In the genomic region with DNA sequence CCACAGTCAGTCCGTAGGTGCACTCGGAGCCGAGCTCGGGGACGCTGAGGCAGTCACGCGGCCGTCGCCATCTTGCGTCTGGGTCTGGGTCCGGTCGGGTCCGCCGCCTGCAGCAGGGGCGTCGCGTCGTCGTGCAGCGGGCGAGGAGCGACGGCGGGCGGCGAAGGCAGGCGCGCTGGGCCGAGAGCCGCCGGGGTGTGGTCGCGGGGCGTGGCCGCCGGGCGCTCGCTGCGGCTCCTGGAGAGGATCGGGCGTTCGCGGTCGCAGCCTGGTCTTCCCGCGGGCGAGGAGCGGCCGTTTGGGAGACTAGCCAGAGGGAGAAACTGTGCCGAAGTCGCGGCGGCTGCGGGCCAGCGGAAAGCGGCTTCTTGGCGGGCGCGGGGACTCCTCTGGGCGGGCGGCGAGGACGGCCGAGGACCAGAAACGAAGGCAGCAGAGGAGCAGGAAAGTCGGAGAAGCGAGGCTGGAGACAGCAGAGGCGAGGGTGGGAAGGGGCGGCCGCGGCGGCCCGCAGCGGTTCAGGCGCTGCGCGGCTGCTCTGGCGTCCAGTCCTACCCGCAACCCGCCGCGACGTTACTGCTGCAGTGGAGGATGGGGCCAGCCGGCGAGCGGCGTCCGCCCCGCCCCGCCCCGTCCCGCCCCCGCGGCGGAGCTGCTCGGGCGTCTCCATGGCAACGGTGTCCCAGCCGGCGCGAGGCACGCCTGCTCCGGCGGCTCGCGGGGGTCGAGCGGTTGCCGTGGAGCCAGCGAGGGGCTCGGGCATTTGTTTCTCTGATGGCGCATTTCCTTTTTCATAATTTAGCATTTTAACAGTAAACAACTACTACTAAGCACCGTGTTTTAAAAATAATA, we compare ENCODE assay signal across 1 cellular context.
TF ChIP-seq lines count a peak whose summit lies in the region.

A gene with protein sequence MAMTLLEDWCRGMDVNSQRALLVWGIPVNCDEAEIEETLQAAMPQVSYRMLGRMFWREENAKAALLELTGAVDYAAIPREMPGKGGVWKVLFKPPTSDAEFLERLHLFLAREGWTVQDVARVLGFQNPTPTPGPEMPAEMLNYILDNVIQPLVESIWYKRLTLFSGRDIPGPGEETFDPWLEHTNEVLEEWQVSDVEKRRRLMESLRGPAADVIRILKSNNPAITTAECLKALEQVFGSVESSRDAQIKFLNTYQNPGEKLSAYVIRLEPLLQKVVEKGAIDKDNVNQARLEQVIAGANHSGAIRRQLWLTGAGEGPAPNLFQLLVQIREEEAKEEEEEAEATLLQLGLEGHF (minus strand): TSS at position 581 of the 852 bp plus-strand sequence. CDS start 745 bp downstream, outside the sequence.

TF ChIP-seq in HepG2, 621 proteins besides CTCF, POLR2A, EP300 and RAD21 (continued from another document and continues in another):
- TF ChIP-seq, protein P1, sequence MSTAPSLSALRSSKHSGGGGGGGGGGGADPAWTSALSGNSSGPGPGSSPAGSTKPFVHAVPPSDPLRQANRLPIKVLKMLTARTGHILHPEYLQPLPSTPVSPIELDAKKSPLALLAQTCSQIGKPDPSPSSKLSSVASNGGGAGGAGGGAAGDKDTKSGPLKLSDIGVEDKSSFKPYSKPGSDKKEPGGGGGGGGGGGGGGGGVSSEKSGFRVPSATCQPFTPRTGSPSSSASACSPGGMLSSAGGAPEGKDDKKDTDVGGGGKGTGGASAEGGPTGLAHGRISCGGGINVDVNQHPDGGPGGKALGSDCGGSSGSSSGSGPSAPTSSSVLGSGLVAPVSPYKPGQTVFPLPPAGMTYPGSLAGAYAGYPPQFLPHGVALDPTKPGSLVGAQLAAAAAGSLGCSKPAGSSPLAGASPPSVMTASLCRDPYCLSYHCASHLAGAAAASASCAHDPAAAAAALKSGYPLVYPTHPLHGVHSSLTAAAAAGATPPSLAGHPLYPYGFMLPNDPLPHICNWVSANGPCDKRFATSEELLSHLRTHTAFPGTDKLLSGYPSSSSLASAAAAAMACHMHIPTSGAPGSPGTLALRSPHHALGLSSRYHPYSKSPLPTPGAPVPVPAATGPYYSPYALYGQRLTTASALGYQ (CRISPR knock-in tag; IDR thresholded peaks at IDR 0.05): no peak
- TF ChIP-seq, protein P2, sequence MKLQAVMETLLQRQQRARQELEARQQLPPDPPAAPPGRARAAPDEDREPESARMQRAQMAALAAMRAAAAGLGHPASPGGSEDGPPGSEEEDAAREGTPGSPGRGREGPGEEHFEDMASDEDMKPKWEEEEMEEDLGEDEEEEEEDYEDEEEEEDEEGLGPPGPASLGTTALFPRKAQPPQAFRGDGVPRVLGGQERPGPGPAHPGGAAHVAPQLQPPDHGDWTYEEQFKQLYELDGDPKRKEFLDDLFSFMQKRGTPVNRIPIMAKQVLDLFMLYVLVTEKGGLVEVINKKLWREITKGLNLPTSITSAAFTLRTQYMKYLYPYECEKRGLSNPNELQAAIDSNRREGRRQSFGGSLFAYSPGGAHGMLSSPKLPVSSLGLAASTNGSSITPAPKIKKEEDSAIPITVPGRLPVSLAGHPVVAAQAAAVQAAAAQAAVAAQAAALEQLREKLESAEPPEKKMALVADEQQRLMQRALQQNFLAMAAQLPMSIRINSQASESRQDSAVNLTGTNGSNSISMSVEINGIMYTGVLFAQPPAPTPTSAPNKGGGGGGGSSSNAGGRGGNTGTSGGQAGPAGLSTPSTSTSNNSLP (IDR thresholded peaks at IDR 0.05; ENCODE audit: low read depth, low read length): no peak
- no peak for TF ChIP-seq ZNF562 (CRISPR knock-in tag; IDR thresholded peaks at IDR 0.05; ENCODE audit: borderline replicate concordance)
- no peak for TF ChIP-seq SIN3B (IDR thresholded peaks at IDR 0.05; ENCODE audit: low read length)
- TF ChIP-seq ZNF224 (CRISPR knock-in tag; IDR thresholded peaks at IDR 0.05): no peak
- 0 out of 2 replicates have a peak, but pooled peaks have one; percentile 51 for TF ChIP-seq ZNF780A (CRISPR knock-in tag; IDR thresholded peaks at IDR 0.05)
- peak; percentile 85; the same call in 1 of the 2 replicates for TF ChIP-seq TMF1 (CRISPR knock-in tag; IDR thresholded peaks at IDR 0.05; ENCODE audit: low read depth)
- TF ChIP-seq, protein P3, sequence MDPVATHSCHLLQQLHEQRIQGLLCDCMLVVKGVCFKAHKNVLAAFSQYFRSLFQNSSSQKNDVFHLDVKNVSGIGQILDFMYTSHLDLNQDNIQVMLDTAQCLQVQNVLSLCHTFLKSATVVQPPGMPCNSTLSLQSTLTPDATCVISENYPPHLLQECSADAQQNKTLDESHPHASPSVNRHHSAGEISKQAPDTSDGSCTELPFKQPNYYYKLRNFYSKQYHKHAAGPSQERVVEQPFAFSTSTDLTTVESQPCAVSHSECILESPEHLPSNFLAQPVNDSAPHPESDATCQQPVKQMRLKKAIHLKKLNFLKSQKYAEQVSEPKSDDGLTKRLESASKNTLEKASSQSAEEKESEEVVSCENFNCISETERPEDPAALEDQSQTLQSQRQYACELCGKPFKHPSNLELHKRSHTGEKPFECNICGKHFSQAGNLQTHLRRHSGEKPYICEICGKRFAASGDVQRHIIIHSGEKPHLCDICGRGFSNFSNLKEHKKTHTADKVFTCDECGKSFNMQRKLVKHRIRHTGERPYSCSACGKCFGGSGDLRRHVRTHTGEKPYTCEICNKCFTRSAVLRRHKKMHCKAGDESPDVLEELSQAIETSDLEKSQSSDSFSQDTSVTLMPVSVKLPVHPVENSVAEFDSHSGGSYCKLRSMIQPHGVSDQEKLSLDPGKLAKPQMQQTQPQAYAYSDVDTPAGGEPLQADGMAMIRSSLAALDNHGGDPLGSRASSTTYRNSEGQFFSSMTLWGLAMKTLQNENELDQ (CRISPR knock-in tag; IDR thresholded peaks at IDR 0.05; ENCODE audit: borderline replicate concordance): no peak
- TF ChIP-seq, protein P4, sequence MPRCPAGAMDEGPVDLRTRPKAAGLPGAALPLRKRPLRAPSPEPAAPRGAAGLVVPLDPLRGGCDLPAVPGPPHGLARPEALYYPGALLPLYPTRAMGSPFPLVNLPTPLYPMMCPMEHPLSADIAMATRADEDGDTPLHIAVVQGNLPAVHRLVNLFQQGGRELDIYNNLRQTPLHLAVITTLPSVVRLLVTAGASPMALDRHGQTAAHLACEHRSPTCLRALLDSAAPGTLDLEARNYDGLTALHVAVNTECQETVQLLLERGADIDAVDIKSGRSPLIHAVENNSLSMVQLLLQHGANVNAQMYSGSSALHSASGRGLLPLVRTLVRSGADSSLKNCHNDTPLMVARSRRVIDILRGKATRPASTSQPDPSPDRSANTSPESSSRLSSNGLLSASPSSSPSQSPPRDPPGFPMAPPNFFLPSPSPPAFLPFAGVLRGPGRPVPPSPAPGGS (CRISPR knock-in tag; IDR thresholded peaks at IDR 0.05): peak; percentile 94
- TF ChIP-seq, protein P5, sequence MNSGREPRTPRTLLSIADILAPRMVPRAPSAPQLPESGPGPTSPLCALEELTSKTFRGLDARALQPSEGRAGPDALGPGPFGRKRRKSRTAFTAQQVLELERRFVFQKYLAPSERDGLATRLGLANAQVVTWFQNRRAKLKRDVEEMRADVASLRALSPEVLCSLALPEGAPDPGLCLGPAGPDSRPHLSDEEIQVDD (CRISPR knock-in tag; IDR thresholded peaks at IDR 0.05; ENCODE audit: borderline replicate concordance): no peak
- TF ChIP-seq ZNF678 (CRISPR knock-in tag; IDR thresholded peaks at IDR 0.05): peak; percentile 87; the same call in 1 of the 2 replicates
- 0 out of 2 replicates have a peak, but pooled peaks have one; percentile 31 for TF ChIP-seq ZNF101 (CRISPR knock-in tag; IDR thresholded peaks at IDR 0.05; ENCODE audit: borderline replicate concordance, low read depth)
- TF ChIP-seq MTF2 (CRISPR knock-in tag; IDR thresholded peaks at IDR 0.05; ENCODE audit: borderline replicate concordance): no peak
- peak; percentile 54 for TF ChIP-seq AGO1 (IDR thresholded peaks at IDR 0.05; ENCODE audit: low read depth, low read length, poor library complexity, severe bottlenecking)
- no peak for TF ChIP-seq BCL6 (CRISPR knock-in tag; IDR thresholded peaks at IDR 0.05)
- 0 out of 2 replicates have a peak, but pooled peaks have one; percentile 21 for TF ChIP-seq ZMYM3 (CRISPR knock-in tag; IDR thresholded peaks at IDR 0.05)
- TF ChIP-seq, protein P6, sequence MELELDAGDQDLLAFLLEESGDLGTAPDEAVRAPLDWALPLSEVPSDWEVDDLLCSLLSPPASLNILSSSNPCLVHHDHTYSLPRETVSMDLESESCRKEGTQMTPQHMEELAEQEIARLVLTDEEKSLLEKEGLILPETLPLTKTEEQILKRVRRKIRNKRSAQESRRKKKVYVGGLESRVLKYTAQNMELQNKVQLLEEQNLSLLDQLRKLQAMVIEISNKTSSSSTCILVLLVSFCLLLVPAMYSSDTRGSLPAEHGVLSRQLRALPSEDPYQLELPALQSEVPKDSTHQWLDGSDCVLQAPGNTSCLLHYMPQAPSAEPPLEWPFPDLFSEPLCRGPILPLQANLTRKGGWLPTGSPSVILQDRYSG (CRISPR knock-in tag; IDR thresholded peaks at IDR 0.05): no peak
- no peak for TF ChIP-seq ZNF292 (CRISPR knock-in tag; IDR thresholded peaks at IDR 0.05; ENCODE audit: borderline replicate concordance, low read depth)
- TF ChIP-seq ZNF775 (CRISPR knock-in tag; IDR thresholded peaks at IDR 0.05; ENCODE audit: borderline replicate concordance): no peak
- no peak for TF ChIP-seq ZNF24 (IDR thresholded peaks at IDR 0.05)
- TF ChIP-seq ZNF333 (CRISPR knock-in tag; IDR thresholded peaks at IDR 0.05; ENCODE audit: borderline replicate concordance): no peak; the same call in 1 of the 2 replicates
- no peak for TF ChIP-seq FIP1L1 (IDR thresholded peaks at IDR 0.05; ENCODE audit: borderline replicate concordance, insufficient read depth, low read depth, low read length)
- TF ChIP-seq, protein P7, sequence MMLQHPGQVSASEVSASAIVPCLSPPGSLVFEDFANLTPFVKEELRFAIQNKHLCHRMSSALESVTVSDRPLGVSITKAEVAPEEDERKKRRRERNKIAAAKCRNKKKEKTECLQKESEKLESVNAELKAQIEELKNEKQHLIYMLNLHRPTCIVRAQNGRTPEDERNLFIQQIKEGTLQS (CRISPR knock-in tag; IDR thresholded peaks at IDR 0.05): no peak
- TF ChIP-seq ZNF777 (CRISPR knock-in tag; IDR thresholded peaks at IDR 0.05): peak; percentile 94
- TF ChIP-seq, protein P8, sequence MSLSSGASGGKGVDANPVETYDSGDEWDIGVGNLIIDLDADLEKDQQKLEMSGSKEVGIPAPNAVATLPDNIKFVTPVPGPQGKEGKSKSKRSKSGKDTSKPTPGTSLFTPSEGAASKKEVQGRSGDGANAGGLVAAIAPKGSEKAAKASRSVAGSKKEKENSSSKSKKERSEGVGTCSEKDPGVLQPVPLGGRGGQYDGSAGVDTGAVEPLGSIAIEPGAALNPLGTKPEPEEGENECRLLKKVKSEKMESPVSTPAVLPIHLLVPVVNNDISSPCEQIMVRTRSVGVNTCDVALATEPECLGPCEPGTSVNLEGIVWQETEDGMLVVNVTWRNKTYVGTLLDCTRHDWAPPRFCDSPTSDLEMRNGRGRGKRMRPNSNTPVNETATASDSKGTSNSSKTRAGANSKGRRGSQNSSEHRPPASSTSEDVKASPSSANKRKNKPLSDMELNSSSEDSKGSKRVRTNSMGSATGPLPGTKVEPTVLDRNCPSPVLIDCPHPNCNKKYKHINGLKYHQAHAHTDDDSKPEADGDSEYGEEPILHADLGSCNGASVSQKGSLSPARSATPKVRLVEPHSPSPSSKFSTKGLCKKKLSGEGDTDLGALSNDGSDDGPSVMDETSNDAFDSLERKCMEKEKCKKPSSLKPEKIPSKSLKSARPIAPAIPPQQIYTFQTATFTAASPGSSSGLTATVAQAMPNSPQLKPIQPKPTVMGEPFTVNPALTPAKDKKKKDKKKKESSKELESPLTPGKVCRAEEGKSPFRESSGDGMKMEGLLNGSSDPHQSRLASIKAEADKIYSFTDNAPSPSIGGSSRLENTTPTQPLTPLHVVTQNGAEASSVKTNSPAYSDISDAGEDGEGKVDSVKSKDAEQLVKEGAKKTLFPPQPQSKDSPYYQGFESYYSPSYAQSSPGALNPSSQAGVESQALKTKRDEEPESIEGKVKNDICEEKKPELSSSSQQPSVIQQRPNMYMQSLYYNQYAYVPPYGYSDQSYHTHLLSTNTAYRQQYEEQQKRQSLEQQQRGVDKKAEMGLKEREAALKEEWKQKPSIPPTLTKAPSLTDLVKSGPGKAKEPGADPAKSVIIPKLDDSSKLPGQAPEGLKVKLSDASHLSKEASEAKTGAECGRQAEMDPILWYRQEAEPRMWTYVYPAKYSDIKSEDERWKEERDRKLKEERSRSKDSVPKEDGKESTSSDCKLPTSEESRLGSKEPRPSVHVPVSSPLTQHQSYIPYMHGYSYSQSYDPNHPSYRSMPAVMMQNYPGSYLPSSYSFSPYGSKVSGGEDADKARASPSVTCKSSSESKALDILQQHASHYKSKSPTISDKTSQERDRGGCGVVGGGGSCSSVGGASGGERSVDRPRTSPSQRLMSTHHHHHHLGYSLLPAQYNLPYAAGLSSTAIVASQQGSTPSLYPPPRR (CRISPR knock-in tag; IDR thresholded peaks at IDR 0.05; ENCODE audit: borderline replicate concordance): no peak
- TF ChIP-seq KDM5A (IDR thresholded peaks at IDR 0.05; ENCODE audit: borderline replicate concordance, low read length): no peak
- TF ChIP-seq PHF5A (CRISPR knock-in tag; IDR thresholded peaks at IDR 0.05; ENCODE audit: low read depth, unreplicated experiment): no peak
- TF ChIP-seq NFYC (CRISPR knock-in tag; IDR thresholded peaks at IDR 0.05): no peak
- TF ChIP-seq SRSF1 (optimal IDR thresholded peaks at IDR 0.05; ENCODE audit: low read depth, low read length): no peak
- TF ChIP-seq, protein P9, sequence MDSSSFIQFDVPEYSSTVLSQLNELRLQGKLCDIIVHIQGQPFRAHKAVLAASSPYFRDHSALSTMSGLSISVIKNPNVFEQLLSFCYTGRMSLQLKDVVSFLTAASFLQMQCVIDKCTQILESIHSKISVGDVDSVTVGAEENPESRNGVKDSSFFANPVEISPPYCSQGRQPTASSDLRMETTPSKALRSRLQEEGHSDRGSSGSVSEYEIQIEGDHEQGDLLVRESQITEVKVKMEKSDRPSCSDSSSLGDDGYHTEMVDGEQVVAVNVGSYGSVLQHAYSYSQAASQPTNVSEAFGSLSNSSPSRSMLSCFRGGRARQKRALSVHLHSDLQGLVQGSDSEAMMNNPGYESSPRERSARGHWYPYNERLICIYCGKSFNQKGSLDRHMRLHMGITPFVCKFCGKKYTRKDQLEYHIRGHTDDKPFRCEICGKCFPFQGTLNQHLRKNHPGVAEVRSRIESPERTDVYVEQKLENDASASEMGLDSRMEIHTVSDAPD (CRISPR knock-in tag; IDR thresholded peaks at IDR 0.05): no peak
- no peak for TF ChIP-seq NFE2L2 (IDR thresholded peaks at IDR 0.05; ENCODE audit: low read length)
- no peak for TF ChIP-seq ZNF383 (CRISPR knock-in tag; IDR thresholded peaks at IDR 0.05; ENCODE audit: borderline replicate concordance)
- no peak for TF ChIP-seq ZNF569 (CRISPR knock-in tag; IDR thresholded peaks at IDR 0.05; ENCODE audit: borderline replicate concordance)
- no peak for TF ChIP-seq ZNF33A (CRISPR knock-in tag; IDR thresholded peaks at IDR 0.05; ENCODE audit: borderline replicate concordance)
- TF ChIP-seq, protein P10, sequence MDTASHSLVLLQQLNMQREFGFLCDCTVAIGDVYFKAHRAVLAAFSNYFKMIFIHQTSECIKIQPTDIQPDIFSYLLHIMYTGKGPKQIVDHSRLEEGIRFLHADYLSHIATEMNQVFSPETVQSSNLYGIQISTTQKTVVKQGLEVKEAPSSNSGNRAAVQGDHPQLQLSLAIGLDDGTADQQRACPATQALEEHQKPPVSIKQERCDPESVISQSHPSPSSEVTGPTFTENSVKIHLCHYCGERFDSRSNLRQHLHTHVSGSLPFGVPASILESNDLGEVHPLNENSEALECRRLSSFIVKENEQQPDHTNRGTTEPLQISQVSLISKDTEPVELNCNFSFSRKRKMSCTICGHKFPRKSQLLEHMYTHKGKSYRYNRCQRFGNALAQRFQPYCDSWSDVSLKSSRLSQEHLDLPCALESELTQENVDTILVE (CRISPR knock-in tag; IDR thresholded peaks at IDR 0.05): 0 out of 2 replicates have a peak, but pooled peaks have one; percentile 1
- TF ChIP-seq CHD4 (IDR thresholded peaks at IDR 0.05; ENCODE audit: borderline replicate concordance, low read length): no peak
- TF ChIP-seq ZFP90 (CRISPR knock-in tag; IDR thresholded peaks at IDR 0.05; ENCODE audit: borderline replicate concordance): no peak; the same call in 1 of the 2 replicates
- TF ChIP-seq FOXP1 (IDR thresholded peaks at IDR 0.05): no peak
- no peak for TF ChIP-seq FOXP1 (CRISPR knock-in tag; IDR thresholded peaks at IDR 0.05)
